ENCODE assay signal across 1 cellular context in the genomic region with DNA sequence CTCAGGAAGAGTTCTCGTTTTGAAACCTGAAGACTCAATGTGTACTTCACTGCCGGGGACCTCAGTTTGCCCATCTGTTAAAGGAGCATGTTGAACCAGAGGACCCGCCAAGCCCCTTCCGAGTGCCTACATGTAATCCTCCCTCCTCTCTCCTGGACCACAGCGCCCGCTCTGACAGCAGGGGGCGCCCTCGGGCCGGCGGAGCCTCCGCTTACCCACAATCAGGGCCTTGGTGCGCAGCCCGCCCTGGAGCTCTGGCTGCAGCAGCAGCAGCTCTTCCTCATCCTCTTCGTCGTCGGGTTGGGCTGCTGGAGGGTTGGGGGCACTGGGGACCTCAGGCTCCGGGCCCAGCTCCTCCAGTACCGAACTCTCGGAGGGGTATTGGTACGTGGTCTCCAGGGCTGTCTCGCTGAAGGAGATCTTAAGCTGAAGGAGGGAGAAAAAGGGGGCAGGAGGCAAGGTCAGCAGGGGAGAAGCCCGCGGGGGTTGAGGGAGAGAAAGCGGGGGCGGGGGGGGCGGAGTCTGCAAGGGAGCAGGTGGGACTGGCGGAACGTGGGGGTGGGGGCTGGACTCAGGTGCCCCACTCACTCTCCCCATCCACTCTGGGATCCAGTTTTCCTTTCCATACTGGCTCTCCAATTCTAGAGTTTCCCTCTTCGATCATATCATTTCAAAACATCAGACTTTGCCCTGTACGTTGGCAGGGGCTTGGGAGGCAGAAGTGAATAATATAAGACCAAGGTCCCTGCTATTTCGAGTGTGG.
TF ChIP-seq lines count a peak whose summit lies in the region.

No MANE protein-coding gene starts in this region.

TF ChIP-seq in H1, 55 proteins besides CTCF, POLR2A, EP300 and RAD21:
- TF ChIP-seq SUZ12 (IDR thresholded peaks at IDR 0.05; ENCODE audit: low read length) (no peak), SIN3A (conservative IDR thresholded peaks at IDR 0.05 in 1 of 2, IDR thresholded peaks at IDR 0.05 in 1 of 2; ENCODE audit: low read depth in 1 of 2, low read length in 2 of 2) (0 out of 4 replicates have a peak, but pooled peaks of 1 of the 2 experiments have one; percentile 56), SIRT6 (IDR thresholded peaks at IDR 0.05; ENCODE audit: low read length) (no peak), SP1 (IDR thresholded peaks at IDR 0.05; ENCODE audit: low read depth, low read length) (no peak), POU5F1 (IDR thresholded peaks at IDR 0.05; ENCODE audit: low read depth, low read length) (no peak), GABPA (IDR thresholded peaks at IDR 0.05; ENCODE audit: borderline replicate concordance, insufficient read depth, low read length) (0 out of 2 replicates have a peak, but pooled peaks have one; percentile 54), CHD2 (IDR thresholded peaks at IDR 0.05; ENCODE audit: low read length) (peak; percentile 27; the same call in 1 of the 2 replicates), BACH1 (IDR thresholded peaks at IDR 0.05; ENCODE audit: low read length) (no peak), EGR1 (IDR thresholded peaks at IDR 0.05; ENCODE audit: borderline replicate concordance, low read depth, low read length) (0 out of 2 replicates have a peak, but pooled peaks have one; percentile 14), RXRA (IDR thresholded peaks at IDR 0.05; ENCODE audit: insufficient read depth, low read depth, low read length) (no peak), TEAD4 (IDR thresholded peaks at IDR 0.05; ENCODE audit: low read depth, low read length) (no peak), TAF7 (optimal IDR thresholded peaks at IDR 0.05; ENCODE audit: borderline replicate concordance, low read depth, low read length) (peak; percentile 35), SP2 (IDR thresholded peaks at IDR 0.05; ENCODE audit: low read length) (no peak), RFX5 (IDR thresholded peaks at IDR 0.05; ENCODE audit: borderline replicate concordance, low read depth, low read length) (no peak), BRCA1 (IDR thresholded peaks at IDR 0.05; ENCODE audit: low read depth, low read length) (no peak), ASH2L (IDR thresholded peaks at IDR 0.05; ENCODE audit: low read length) (peak; percentile 45), RNF2 (IDR thresholded peaks at IDR 0.05; ENCODE audit: borderline replicate concordance, low read depth, low read length, missing control alignments, poor library complexity, severe bottlenecking) (no peak), KDM1A (IDR thresholded peaks at IDR 0.05; ENCODE audit: borderline replicate concordance, low read length) (peak; percentile 94), NANOG (IDR thresholded peaks at IDR 0.05; ENCODE audit: insufficient read depth, low read depth, low read length, poor library complexity, severe bottlenecking) (no peak), CREB1 (IDR thresholded peaks at IDR 0.05) (no peak), USF2 (IDR thresholded peaks at IDR 0.05; ENCODE audit: low read length) (0 out of 2 replicates have a peak, but pooled peaks have one; percentile 11), NRF1 (IDR thresholded peaks at IDR 0.05; ENCODE audit: low read depth, low read length) (no peak), GTF2F1 (IDR thresholded peaks at IDR 0.05; ENCODE audit: borderline replicate concordance, low read depth, low read length) (no peak), TAF1 (IDR thresholded peaks at IDR 0.05; ENCODE audit: low read depth, low read length) (no peak; the same call in 1 of the 2 replicates), JUN (IDR thresholded peaks at IDR 0.05; ENCODE audit: low read depth, low read length) (peak; percentile 23; the same call in 1 of the 2 replicates), CEBPB (IDR thresholded peaks at IDR 0.05; ENCODE audit: low read depth, low read length) (no peak), HDAC2 (IDR thresholded peaks at IDR 0.05; ENCODE audit: borderline replicate concordance in 1 of 2, low read depth in 2 of 2, low read length in 2 of 2) (peak in 1 of 2 experiments; percentile 84; a peak in 1 of 4 replicates), SAP30 (IDR thresholded peaks at IDR 0.05; ENCODE audit: insufficient read depth, insufficient replicate concordance, low read length) (no peak), YY1 (IDR thresholded peaks at IDR 0.05; ENCODE audit: low read depth, low read length) (no peak)
- TF ChIP-seq, protein P1, sequence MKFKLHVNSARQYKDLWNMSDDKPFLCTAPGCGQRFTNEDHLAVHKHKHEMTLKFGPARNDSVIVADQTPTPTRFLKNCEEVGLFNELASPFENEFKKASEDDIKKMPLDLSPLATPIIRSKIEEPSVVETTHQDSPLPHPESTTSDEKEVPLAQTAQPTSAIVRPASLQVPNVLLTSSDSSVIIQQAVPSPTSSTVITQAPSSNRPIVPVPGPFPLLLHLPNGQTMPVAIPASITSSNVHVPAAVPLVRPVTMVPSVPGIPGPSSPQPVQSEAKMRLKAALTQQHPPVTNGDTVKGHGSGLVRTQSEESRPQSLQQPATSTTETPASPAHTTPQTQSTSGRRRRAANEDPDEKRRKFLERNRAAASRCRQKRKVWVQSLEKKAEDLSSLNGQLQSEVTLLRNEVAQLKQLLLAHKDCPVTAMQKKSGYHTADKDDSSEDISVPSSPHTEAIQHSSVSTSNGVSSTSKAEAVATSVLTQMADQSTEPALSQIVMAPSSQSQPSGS (IDR thresholded peaks at IDR 0.05; ENCODE audit: low read length): 0 out of 2 replicates have a peak, but pooled peaks have one; percentile 41
- TF ChIP-seq, protein P2, sequence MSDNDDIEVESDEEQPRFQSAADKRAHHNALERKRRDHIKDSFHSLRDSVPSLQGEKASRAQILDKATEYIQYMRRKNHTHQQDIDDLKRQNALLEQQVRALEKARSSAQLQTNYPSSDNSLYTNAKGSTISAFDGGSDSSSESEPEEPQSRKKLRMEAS (IDR thresholded peaks at IDR 0.05): peak; percentile 32; the same call in 1 of the 2 replicates
